In the genomic region with DNA sequence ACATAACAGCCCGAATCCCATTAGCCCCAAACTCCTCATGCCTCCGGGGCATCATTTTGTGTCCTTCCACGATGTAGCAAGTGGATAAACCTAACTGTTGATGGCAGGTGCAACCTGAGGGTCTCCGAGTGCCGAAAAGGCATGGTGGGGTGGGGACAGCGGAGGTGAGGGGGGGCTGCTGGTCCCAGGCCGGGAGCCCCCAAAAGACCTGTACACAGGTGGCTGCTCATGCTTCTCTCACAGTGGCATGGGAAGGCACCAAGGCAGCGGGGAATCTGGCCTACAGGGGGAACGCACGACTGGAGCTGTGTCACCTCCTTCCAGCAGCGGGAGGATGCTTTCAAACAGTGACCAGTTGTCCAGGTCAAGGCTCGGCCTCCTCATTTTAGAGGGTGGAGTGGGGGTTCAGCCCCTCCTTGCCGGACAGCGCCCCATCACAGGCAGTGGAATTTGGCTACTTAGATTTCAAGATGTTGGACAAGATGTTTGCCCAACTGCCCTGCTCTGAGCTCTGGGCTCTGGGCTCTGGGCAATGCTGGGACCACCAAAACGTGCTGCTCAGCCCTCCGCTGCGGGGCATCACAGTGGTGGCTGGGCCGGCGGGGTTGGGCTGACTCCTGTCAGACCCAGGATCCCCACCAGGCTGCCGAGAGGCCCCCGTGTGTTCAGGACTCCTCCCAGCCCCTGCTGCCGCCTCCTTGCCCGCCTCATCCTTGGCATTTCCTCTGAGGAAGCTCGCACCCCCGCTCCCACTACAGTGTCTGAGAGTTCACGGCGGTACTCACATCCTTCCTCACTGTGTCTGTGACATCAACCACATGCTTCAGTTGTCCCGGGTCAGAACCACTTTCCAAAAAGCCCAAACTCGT, we compare ENCODE assay signal across 21 cellular contexts. TPM values are rescaled to one million over a fixed set of nuclear protein-coding genes. Genes with fewer than 3 reads are reported as not detected.
DNase-seq lines count a peak whose midpoint lies in the region; ATAC-seq and TF ChIP-seq lines count a peak whose summit lies in the region.
"Had no signal": no experiment of that assay in that cellular context is flagged by ENCODE, and none has a peak within 500 bp of the region (broad histone marks: within the 10 kb centered on the region; RNA-seq: fewer than 3 reads in every experiment).

No MANE protein-coding gene starts in this region.

- peaks cover 0 to 3% (median 0%) of the 10 kb centered on the region in 3 donors for H3K27me3 ChIP-seq in sigmoid colon
- H3K27me3 ChIP-seq: colonic mucosa had no signal

- BruUV-seq in Calu3 (replicated peaks; lab: Mats Ljungman, UMichigan): no TSS peak

- peaks cover 0 to 1% (median 0%) of the 10 kb centered on the region in 4 donors for H3K9me3 ChIP-seq in sigmoid colon
- H3K9me3 ChIP-seq: colonic mucosa had no signal

- H3K27ac Mint-ChIP-seq in activated naive CD4-positive, alpha-beta T cell treated with anti-CD3 and anti-CD28 coated beads, Interleukin-2, amount 10 ng/mL, durations not matched to agents 7 days and 5 days: no peak overlapping the region
- H3K27ac Mint-ChIP-seq in activated naive CD4-positive, alpha-beta T cell treated with anti-CD3 and anti-CD28 coated beads, Interleukin-2, amount 50 U/mL, for 72 hours: no peak overlapping the region
- H3K27ac Mint-ChIP-seq in Calu3 (ENCODE audit: unreplicated experiment): no peak overlapping the region
- H3K27ac Mint-ChIP-seq: HFFc6; nephron; stimulated activated naive CD8-positive, alpha-beta T cell treated with anti-CD3 and anti-CD28 coated beads, Interleukin-15, Interleukin-2, amounts not matched to agents 100 ng/mL and 50 ng/mL, for 24 hours had no signal

- WGBS in sigmoid colon, 2 donors: 67 to 77% methylated on average over 29 of the region's 29 CpGs

- TF ChIP-seq EP300 in Ishikawa (IDR thresholded peaks at IDR 0.05; ENCODE audit: borderline replicate concordance) (no peak), sigmoid colon (IDR thresholded peaks at IDR 0.05) (no peak)

- H3K4me1 Mint-ChIP-seq in activated naive CD4-positive, alpha-beta T cell treated with anti-CD3 and anti-CD28 coated beads, Interleukin-2, amount 10 ng/mL, durations not matched to agents 7 days and 5 days: no peaks in the 10 kb centered on the region
- H3K4me1 Mint-ChIP-seq in Calu3 (ENCODE audit: low read depth, unreplicated experiment): no peaks in the 10 kb centered on the region
- H3K4me1 Mint-ChIP-seq: nephron had no signal

- H3K27me3 Mint-ChIP-seq in activated naive CD4-positive, alpha-beta T cell treated with anti-CD3 and anti-CD28 coated beads, Interleukin-2, amount 10 ng/mL, durations not matched to agents 7 days and 5 days: peaks cover 46% of the 10 kb centered on the region
- H3K27me3 Mint-ChIP-seq in Calu3 (ENCODE audit: unreplicated experiment): peaks cover 32% of the 10 kb centered on the region

- H3K9me3 Mint-ChIP-seq in activated naive CD4-positive, alpha-beta T cell treated with anti-CD3 and anti-CD28 coated beads, Interleukin-2, amount 10 ng/mL, durations not matched to agents 7 days and 5 days: no peaks in the 10 kb centered on the region
- H3K9me3 Mint-ChIP-seq in activated naive CD4-positive, alpha-beta T cell treated with anti-CD3 and anti-CD28 coated beads, Interleukin-2, amount 50 U/mL, for 72 hours: no peaks in the 10 kb centered on the region
- H3K9me3 Mint-ChIP-seq in Calu3 (ENCODE audit: low read depth, unreplicated experiment): no peaks in the 10 kb centered on the region
- H3K9me3 Mint-ChIP-seq: HFFc6; nephron; stimulated activated naive CD8-positive, alpha-beta T cell treated with anti-CD3 and anti-CD28 coated beads, Interleukin-15, Interleukin-2, amounts not matched to agents 100 ng/mL and 50 ng/mL, for 24 hours had no signal

- no peak overlapping the region for H3K27ac ChIP-seq in sigmoid colon
- H3K27ac ChIP-seq: colonic mucosa, epithelial cell of prostate, gastroesophageal sphincter had no signal

- no peaks in the 10 kb centered on the region for H3K4me1 ChIP-seq in sigmoid colon
- H3K4me1 ChIP-seq: colonic mucosa, gastroesophageal sphincter had no signal

- TF ChIP-seq POLR2A in sigmoid colon (IDR thresholded peaks at IDR 0.05): no peak

- no peak for ATAC-seq in activated naive CD4-positive, alpha-beta T cell treated with anti-CD3 and anti-CD28 coated beads, Interleukin-2, amount 50 U/mL, for 72 hours
- ATAC-seq in HG02973 (IDR thresholded peaks at IDR 0.05; ENCODE audit: unreplicated experiment): no peak
- ATAC-seq: activated CD4-positive, CD25-positive, alpha-beta regulatory T cell treated with anti-CD3 and anti-CD28 coated beads, Interleukin-2, amount 50 U/mL, for 24 hours; gastroesophageal sphincter had no signal

- no peaks in the 10 kb centered on the region for H3K36me3 Mint-ChIP-seq in activated naive CD4-positive, alpha-beta T cell treated with anti-CD3 and anti-CD28 coated beads, Interleukin-2, amount 10 ng/mL, durations not matched to agents 7 days and 5 days
- H3K36me3 Mint-ChIP-seq in activated naive CD4-positive, alpha-beta T cell treated with anti-CD3 and anti-CD28 coated beads, Interleukin-2, amount 50 U/mL, for 72 hours: no peaks in the 10 kb centered on the region
- no peaks in the 10 kb centered on the region for H3K36me3 Mint-ChIP-seq in Calu3 (ENCODE audit: insufficient read depth, unreplicated experiment)

- no peak overlapping the region for H3K4me3 ChIP-seq in sigmoid colon
- H3K4me3 ChIP-seq: colonic mucosa, gastroesophageal sphincter, lung had no signal

- peak; percentile 19 for DNase-seq in activated naive CD4-positive, alpha-beta T cell treated with anti-CD3 and anti-CD28 coated beads, Interleukin-2, amount 10 ng/mL, durations not matched to agents 7 days and 5 days
- no peak for DNase-seq in activated naive CD4-positive, alpha-beta T cell treated with anti-CD3 and anti-CD28 coated beads, Interleukin-2, amount 50 U/mL, for 72 hours (ENCODE audit: low spot score in 2 of 2)
- DNase-seq in hepatic stellate cell (ENCODE audit: low spot score) (peak; percentile 31), sigmoid colon (peak; percentile 47), NCI-H2081 (lab: John Stamatoyannopoulos, UW) (no peak), Calu3 (no peak)
- DNase-seq: colonic mucosa, HFFc6, NCI-H1694, T-helper 2 cell had no signal

- H3K36me3 ChIP-seq in sigmoid colon: no peaks in the 10 kb centered on the region
- H3K36me3 ChIP-seq: colonic mucosa, gastroesophageal sphincter had no signal

- CTCF ChIA-PET in activated naive CD4-positive, alpha-beta T cell treated with anti-CD3 and anti-CD28 coated beads, Interleukin-2, amount 10 ng/mL, durations not matched to agents 7 days and 5 days (lab: Charles Lee): no interaction called here
- CTCF ChIA-PET in Calu3 (lab: Charles Lee): interaction anchor here (0.7 kb wide), 1 partner anchor 138 kb away, joined by 3 read pairs; no protein-coding TSS in a partner anchor

- TF ChIP-seq CTCF in sigmoid colon (IDR thresholded peaks at IDR 0.05): no peak
- TF ChIP-seq CTCF in Calu3 (IDR thresholded peaks at IDR 0.05; ENCODE audit: unreplicated experiment): no peak

- intact Hi-C loops in sigmoid colon (cut with DNase I): no loop called here
- intact Hi-C loops in Calu3 (cut with micrococcal nuclease; ENCODE audit: unreplicated experiment): no loop called here

- no peak for TF ChIP-seq RAD21 in Ishikawa (IDR thresholded peaks at IDR 0.05; ENCODE audit: low read depth)

- no peak overlapping the region for H3K4me3 Mint-ChIP-seq in activated naive CD4-positive, alpha-beta T cell treated with anti-CD3 and anti-CD28 coated beads, Interleukin-2, amount 10 ng/mL, durations not matched to agents 7 days and 5 days
- no peak overlapping the region for H3K4me3 Mint-ChIP-seq in Calu3 (ENCODE audit: low read depth, unreplicated experiment)
- H3K4me3 Mint-ChIP-seq: HFFc6; nephron; stimulated activated naive CD8-positive, alpha-beta T cell treated with anti-CD3 and anti-CD28 coated beads, Interleukin-15, Interleukin-2, amounts not matched to agents 100 ng/mL and 50 ng/mL, for 24 hours had no signal

TF ChIP-seq in Ishikawa, 13 proteins besides CTCF, POLR2A, EP300 and RAD21 (continues in another document):
- no peak for TF ChIP-seq YY1 (IDR thresholded peaks at IDR 0.05; ENCODE audit: low read depth)

RNA-seq across cellular contexts. Expression of gene DNMT3L, which starts 7.6 kb away (rescaled TPM):
- total RNA-seq in activated naive CD4-positive, alpha-beta T cell treated with anti-CD3 and anti-CD28 coated beads, Interleukin-2, amount 50 U/mL, for 72 hours: not detected
- total RNA-seq in sigmoid colon: not detected
- not detected for polyA plus RNA-seq in sigmoid colon
- not detected in 2 replicates for total RNA-seq in Calu3 (2022)
- total RNA-seq: colonic mucosa, gastroesophageal sphincter, HFFc6, HT1080, lung, M059J, pulmonary artery endothelial cell had no signal
- polyA plus RNA-seq: lung had no signal

RNA-seq across cellular contexts. Expression of gene ICOSLG, which starts 13.3 kb away (rescaled TPM):
- total RNA-seq in activated naive CD4-positive, alpha-beta T cell treated with anti-CD3 and anti-CD28 coated beads, Interleukin-2, amount 50 U/mL, for 72 hours: 1 to 10 TPM; 2.1 to 4.1 TPM
- total RNA-seq in sigmoid colon (1 to 10 TPM in 1 of 4 donors, under 1 TPM in 3; 0.27 to 1.1 (median 0.83) TPM), Calu3 (2022) (3.4 and 5.6 TPM in 2 replicates)
- 1 to 10 TPM in 1 of 3 donors, under 1 TPM in 2; 0.60 to 5.7 (median 0.92) TPM for polyA plus RNA-seq in sigmoid colon

RNA-seq across cellular contexts. Expression of gene AIRE, which starts 31.6 kb away (rescaled TPM):
- total RNA-seq in activated naive CD4-positive, alpha-beta T cell treated with anti-CD3 and anti-CD28 coated beads, Interleukin-2, amount 50 U/mL, for 72 hours: not detected
- total RNA-seq in sigmoid colon (not detected), Calu3 (2022) (not detected in 2 replicates)
- under 1 TPM in 1 of 3 donors, not detected in 2; 0.61 TPM for polyA plus RNA-seq in sigmoid colon
- total RNA-seq: gastroesophageal sphincter, HT1080, M059J had no signal
- polyA plus RNA-seq: lung had no signal

RNA-seq across cellular contexts. Expression of gene PFKL, which starts 45.8 kb away (rescaled TPM):
- 100 to 1,000 TPM in 1 of 2 donors, 10 to 100 TPM in 1; 88.8 to 223 TPM for total RNA-seq in activated naive CD4-positive, alpha-beta T cell treated with anti-CD3 and anti-CD28 coated beads, Interleukin-2, amount 50 U/mL, for 72 hours
- total RNA-seq in sigmoid colon (10 to 100 TPM; 38.0 to 69.8 (median 50.4) TPM), Calu3 (2022) (78.9 and 92.8 TPM in 2 replicates)
- 100 to 1,000 TPM; 138 to 159 (median 157) TPM for polyA plus RNA-seq in sigmoid colon

Comparison
In these comparisons a context has a peak if more than half of its experiments do, and no peak if none do; other contexts are left out.
1. DNase-seq: peak in activated naive CD4-positive, alpha-beta T cell treated with anti-CD3 and anti-CD28 coated beads, Interleukin-2, amount 10 ng/mL, durations not matched to agents 7 days and 5 days (single experiment), hepatic stellate cell (single experiment) and sigmoid colon (single experiment); none in activated naive CD4-positive, alpha-beta T cell treated with anti-CD3 and anti-CD28 coated beads, Interleukin-2, amount 50 U/mL, for 72 hours (0 of 2), NCI-H2081 (0 of 2) and Calu3 (single experiment).